ENCODE assay signal across 3 cellular contexts in genomic region chr1:78051005-78051404, GRCh38.
A peak's percentile ranks its signal among the peaks of the same experiment; 100 is the strongest.
TF ChIP-seq lines count a peak whose summit lies in the region.

No MANE protein-coding gene starts in this region.

TF ChIP-seq in HEK293, 187 proteins besides CTCF, POLR2A, EP300 and RAD21:
- TF ChIP-seq, protein P1, sequence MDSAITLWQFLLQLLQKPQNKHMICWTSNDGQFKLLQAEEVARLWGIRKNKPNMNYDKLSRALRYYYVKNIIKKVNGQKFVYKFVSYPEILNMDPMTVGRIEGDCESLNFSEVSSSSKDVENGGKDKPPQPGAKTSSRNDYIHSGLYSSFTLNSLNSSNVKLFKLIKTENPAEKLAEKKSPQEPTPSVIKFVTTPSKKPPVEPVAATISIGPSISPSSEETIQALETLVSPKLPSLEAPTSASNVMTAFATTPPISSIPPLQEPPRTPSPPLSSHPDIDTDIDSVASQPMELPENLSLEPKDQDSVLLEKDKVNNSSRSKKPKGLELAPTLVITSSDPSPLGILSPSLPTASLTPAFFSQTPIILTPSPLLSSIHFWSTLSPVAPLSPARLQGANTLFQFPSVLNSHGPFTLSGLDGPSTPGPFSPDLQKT (IDR thresholded peaks at IDR 0.05; ENCODE audit: borderline replicate concordance, low read depth, low read length), result no peak
- TF ChIP-seq, protein P2, sequence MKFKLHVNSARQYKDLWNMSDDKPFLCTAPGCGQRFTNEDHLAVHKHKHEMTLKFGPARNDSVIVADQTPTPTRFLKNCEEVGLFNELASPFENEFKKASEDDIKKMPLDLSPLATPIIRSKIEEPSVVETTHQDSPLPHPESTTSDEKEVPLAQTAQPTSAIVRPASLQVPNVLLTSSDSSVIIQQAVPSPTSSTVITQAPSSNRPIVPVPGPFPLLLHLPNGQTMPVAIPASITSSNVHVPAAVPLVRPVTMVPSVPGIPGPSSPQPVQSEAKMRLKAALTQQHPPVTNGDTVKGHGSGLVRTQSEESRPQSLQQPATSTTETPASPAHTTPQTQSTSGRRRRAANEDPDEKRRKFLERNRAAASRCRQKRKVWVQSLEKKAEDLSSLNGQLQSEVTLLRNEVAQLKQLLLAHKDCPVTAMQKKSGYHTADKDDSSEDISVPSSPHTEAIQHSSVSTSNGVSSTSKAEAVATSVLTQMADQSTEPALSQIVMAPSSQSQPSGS (tag by site-specific recombination; IDR thresholded peaks at IDR 0.05; ENCODE audit: low read depth), result peak; percentile 93

TF ChIP-seq in K562, 482 proteins besides CTCF, POLR2A, EP300 and RAD21:
- TF ChIP-seq ATF3 (IDR thresholded peaks at IDR 0.05), result peak; percentile 70
- TF ChIP-seq ATF3 (CRISPR knock-in tag; conservative IDR thresholded peaks at IDR 0.05), result no peak
- TF ChIP-seq ATF7 (IDR thresholded peaks at IDR 0.05), result peak; percentile 19; the same call in 1 of the 2 replicates
- no peak for TF ChIP-seq SMC3 (conservative IDR thresholded peaks at IDR 0.05; ENCODE audit: insufficient read depth, low read depth, low read length)

TF ChIP-seq in endothelial cell of umbilical vein, 7 proteins besides CTCF, POLR2A, EP300 and RAD21:
- peak; percentile 6 for TF ChIP-seq JUN (IDR thresholded peaks at IDR 0.05; ENCODE audit: borderline replicate concordance, insufficient read depth, insufficient read length, low read depth)
- no peak for TF ChIP-seq EZH2 (IDR thresholded peaks at IDR 0.05; ENCODE audit: borderline replicate concordance, low read depth, low read length, severe bottlenecking)
